Comparison of ENCODE assay signal across 21 cellular contexts in genomic region chr6:48979085-48979484, GRCh38.
DNase-seq lines count a peak whose midpoint lies in the region; ATAC-seq, FAIRE-seq and TF ChIP-seq lines count a peak whose summit lies in the region.
"Had no signal": no experiment of that assay in that cellular context is flagged by ENCODE, and none has a peak within 500 bp of the region (broad histone marks: within the 10 kb centered on the region; RNA-seq: fewer than 3 reads in every experiment).

No MANE protein-coding gene starts in this region.

- H2BK120ac ChIP-seq in IMR-90 (ENCODE audit: low read depth, low read length): peak overlapping the region; percentile 28

- peak overlapping the region; percentile 24 for H2BK5ac ChIP-seq in IMR-90 (ENCODE audit: low read depth, low read length, poor library complexity, severe bottlenecking)

- no peak overlapping the region for H3K9ac ChIP-seq in IMR-90 (ENCODE audit: low read depth, low read length)
- H3K9ac ChIP-seq: GM23248 had no signal

- POLR2A ChIA-PET in IMR-90 (lab: Charles Lee; ENCODE audit: unreplicated experiment): no interaction called here

- peak overlapping the region; percentile 36; the same call in 1 of the 3 replicates for H2BK15ac ChIP-seq in IMR-90 (ENCODE audit: low read depth, low read length)

- H2AFZ ChIP-seq in IMR-90 (replicated peaks; ENCODE audit: low read length, poor library complexity): peak overlapping the region; percentile 2
- H2AFZ ChIP-seq: GM23248 had no signal

- no peaks in the 10 kb centered on the region for H3K79me1 ChIP-seq in IMR-90 (ENCODE audit: low read depth in 1 of 2, low read length in 2 of 2)

- CTCF ChIA-PET in IMR-90 (lab: Yijun Ruan, JAX): interaction anchor here (0.7 kb wide), 1 partner anchor 21 kb away, joined by 4 read pairs; no protein-coding TSS in a partner anchor

- H3K4me3 ChIP-seq in IMR-90 (ENCODE audit: insufficient read depth, low read depth, low read length) (no peak overlapping the region), bronchial epithelial cell (ENCODE audit: low read depth, low read length) (no peak overlapping the region), spleen (no peak overlapping the region), aorta (ENCODE audit: low read length in 2 of 2) (no peak overlapping the region), stomach (no peak overlapping the region)
- H3K4me3 ChIP-seq: GM23248, K562 had no signal

- no peak overlapping the region; the same call in 1 of the 2 replicates for H3K4ac ChIP-seq in IMR-90 (ENCODE audit: low read depth, low read length)

- no peak overlapping the region for H4K8ac ChIP-seq in IMR-90 (ENCODE audit: low read depth in 2 of 2, low read length in 2 of 2)

- no peak for TF ChIP-seq POLR2A in IMR-90 (IDR thresholded peaks at IDR 0.05; ENCODE audit: low read depth, low read length)
- no peak for TF ChIP-seq POLR2A in spleen (IDR thresholded peaks at IDR 0.05)
- TF ChIP-seq POLR2A in stomach (IDR thresholded peaks at IDR 0.05): no peak

- no peak overlapping the region for H2BK20ac ChIP-seq in IMR-90 (ENCODE audit: low read depth, low read length)

- H3K27me3 ChIP-seq in IMR-90 (ENCODE audit: control insufficient read depth, insufficient read depth, low read length) (no peaks in the 10 kb centered on the region), bronchial epithelial cell (ENCODE audit: control insufficient read depth, insufficient read depth, low read length) (no peaks in the 10 kb centered on the region), spleen (replicated peaks in 1 of 7) (no peaks in the 10 kb centered on the region), aorta (ENCODE audit: control insufficient read depth in 1 of 2, insufficient read depth in 2 of 2, low read length in 1 of 2) (no peaks in the 10 kb centered on the region), stomach (no peaks in the 10 kb centered on the region)
- H3K27me3 ChIP-seq: BE2C had no signal

- H3K4me1 ChIP-seq in IMR-90 (ENCODE audit: control insufficient read depth, insufficient read depth, low read length) (peaks cover 1% of the 10 kb centered on the region; the same call in 1 of the 2 replicates), spleen (no peaks in the 10 kb centered on the region), aorta (ENCODE audit: control insufficient read depth in 1 of 2, insufficient read depth in 2 of 2, low read length in 2 of 2) (no peaks in the 10 kb centered on the region), stomach (no peaks in the 10 kb centered on the region)
- H3K4me1 ChIP-seq: BE2C, Caco-2 had no signal

- H3K18ac ChIP-seq in IMR-90 (ENCODE audit: low read depth, low read length): no peak overlapping the region; the same call in 1 of the 2 replicates

- H3K9me3 ChIP-seq in IMR-90 (ENCODE audit: control insufficient read depth, insufficient read depth, low read length) (no peaks in the 10 kb centered on the region), spleen (peaks cover 0 to 26% (median 9%) of the 10 kb centered on the region in 8 donors), aorta (ENCODE audit: control insufficient read depth, low read length) (peaks cover 3% of the 10 kb centered on the region), stomach (peaks cover 0 to 14% (median 8%) of the 10 kb centered on the region in 4 donors)
- H3K9me3 ChIP-seq: BE2C, Caco-2 had no signal

- H3K14ac ChIP-seq in IMR-90 (replicated peaks; ENCODE audit: low read depth, low read length): no peak overlapping the region

- H4K91ac ChIP-seq in IMR-90 (ENCODE audit: insufficient read depth, low read depth, low read length): no peak overlapping the region

- TF ChIP-seq EP300 in stomach (IDR thresholded peaks at IDR 0.05): no peak

- in situ Hi-C loops in IMR-90 (cut with MboI; ENCODE audit: low sequenced_read_pairs): no loop called here

- intact Hi-C loops in IMR-90 (cut with micrococcal nuclease): loop anchor here (5.0 kb wide), 1 partner anchor 152 kb away; no protein-coding TSS in a partner anchor
- intact Hi-C loops in spleen (cut with DNase I; ENCODE audit: low total_unique reads): no loop called here
- intact Hi-C loops in aorta (cut with DNase I): no loop called here
- intact Hi-C loops in stomach (cut with DNase I; ENCODE audit: low total_unique reads): no loop called here

- peak; percentile 23 for FAIRE-seq in bronchial epithelial cell (lab: Jason Lieb, UNC)
- FAIRE-seq: A204.1, D721Med, G401.6, GM12891, K562 had no signal

- no peak overlapping the region for H3K23ac ChIP-seq in IMR-90 (ENCODE audit: low read depth, low read length)

- H3K9me1 ChIP-seq in IMR-90 (ENCODE audit: insufficient read depth, low read length): no peaks in the 10 kb centered on the region

- H2AK9ac ChIP-seq in IMR-90 (replicated peaks; ENCODE audit: low read depth, low read length, poor library complexity): no peak overlapping the region

- H4K5ac ChIP-seq in IMR-90 (ENCODE audit: low read depth, low read length): no peak overlapping the region

- H3K56ac ChIP-seq in IMR-90 (ENCODE audit: extremely low read depth, insufficient read depth, low read length): no peak overlapping the region

- ATAC-seq in IMR-90 (ENCODE audit: low read depth) (no peak), aorta (ENCODE audit: low FRiP score) (no peak)
- ATAC-seq: K562 had no signal

- dilution Hi-C loops in IMR-90 (cut with HindIII; ENCODE audit: low sequenced_read_pairs, unreplicated experiment): no loop called here

- DNase-seq in IMR-90: no peak
- DNase-seq in bronchial epithelial cell (ENCODE audit: low read depth): no peak
- DNase-seq in mesenteric fat pad (ENCODE audit: low spot score): peak; percentile 68
- peak; percentile 43 for DNase-seq in spleen
- no peak for DNase-seq in islet precursor cell
- no peak for DNase-seq in T-helper 1 cell
- no peak for DNase-seq in aorta
- no peak for DNase-seq in stomach
- DNase-seq: ACHN; BE2C; C1 segment of cervical spinal cord; Caco-2; CD4-positive, CD25-positive, alpha-beta regulatory T cell; GM23248; H7 had no signal

- H3K36me3 ChIP-seq in IMR-90 (ENCODE audit: control insufficient read depth, insufficient read depth, low read length) (no peaks in the 10 kb centered on the region), bronchial epithelial cell (ENCODE audit: control insufficient read depth, insufficient read depth, low read length) (no peaks in the 10 kb centered on the region), spleen (no peaks in the 10 kb centered on the region), aorta (ENCODE audit: control insufficient read depth in 1 of 2, insufficient read depth in 2 of 2, low read length in 1 of 2) (no peaks in the 10 kb centered on the region), stomach (no peaks in the 10 kb centered on the region)
- H3K36me3 ChIP-seq: BE2C had no signal

- peak overlapping the region; percentile 9; the same call in 1 of the 2 replicates for H2AK5ac ChIP-seq in IMR-90 (ENCODE audit: low read depth, low read length)

- TF ChIP-seq CTCF in IMR-90 (conservative IDR thresholded peaks at IDR 0.05; ENCODE audit: low read depth, low read length) (no peak), bronchial epithelial cell (IDR thresholded peaks at IDR 0.05; ENCODE audit: insufficient read depth, low read length, severe bottlenecking) (no peak), spleen (IDR thresholded peaks at IDR 0.05 in 8 of 11, conservative IDR thresholded peaks at IDR 0.05 in 3 of 11) (no peak), stomach (IDR thresholded peaks at IDR 0.05) (no peak)

- no peak overlapping the region for H3K4me2 ChIP-seq in IMR-90 (ENCODE audit: low read depth, low read length)

- H3K27ac ChIP-seq in IMR-90 (ENCODE audit: insufficient read depth, low read length): no peak overlapping the region
- no peak overlapping the region for H3K27ac ChIP-seq in spleen
- no peak overlapping the region for H3K27ac ChIP-seq in aorta (ENCODE audit: low read depth in 1 of 2, low read length in 2 of 2)
- no peak overlapping the region for H3K27ac ChIP-seq in stomach
- H3K27ac ChIP-seq: GM23248, HL-60 had no signal

- H4K20me1 ChIP-seq in IMR-90 (ENCODE audit: insufficient read depth, low read length): no peaks in the 10 kb centered on the region

- BruUV-seq in IMR-90 (replicated peaks; lab: Mats Ljungman, UMichigan): no TSS peak

- 82% methylated on average over 6 of the region's 8 CpGs; no CpG with 5 or more reads in 1 of the 2 experiments for WGBS in IMR-90 (ENCODE audit: extremely low coverage in 2 of 2, insufficient read length in 1 of 2), 2 experiments
- WGBS in spleen, 5 donors: 81 to 91% (median 83%) methylated on average over 6 to 8 of the region's 8 CpGs
- 89 to 90% methylated on average over 8 of the region's 8 CpGs for WGBS in aorta, 2 donors
- 83 to 91% (median 88%) methylated on average over 8 of the region's 8 CpGs for WGBS in stomach, 5 donors

- no peak for TF ChIP-seq RAD21 in IMR-90 (IDR thresholded peaks at IDR 0.05; ENCODE audit: low read length)

TF ChIP-seq in IMR-90, 13 proteins besides CTCF, POLR2A, EP300 and RAD21:
- TF ChIP-seq FOS (IDR thresholded peaks at IDR 0.05; ENCODE audit: low read depth, low read length): no peak
- TF ChIP-seq MXI1 (IDR thresholded peaks at IDR 0.05; ENCODE audit: borderline replicate concordance, low read depth, low read length): no peak
- TF ChIP-seq MAFK (IDR thresholded peaks at IDR 0.05; ENCODE audit: low read depth, low read length): no peak

Comparison
In these comparisons a context has a peak if more than half of its experiments do, and no peak if none do; other contexts are left out.
1. DNase-seq: peak in mesenteric fat pad (single experiment) and spleen (single experiment); none in IMR-90 (single experiment), bronchial epithelial cell (single experiment), islet precursor cell (single experiment), T-helper 1 cell (0 of 5), aorta (0 of 2) and stomach (single experiment).